In genomic region chr1:192707978-192708547, GRCh38 we compare ENCODE assay signal across 14 cellular contexts.
DNase-seq lines count a peak whose midpoint lies in the region; TF ChIP-seq lines count a peak whose summit lies in the region.
"Had no signal": no experiment of that assay in that cellular context is flagged by ENCODE, and none has a peak within 500 bp of the region (broad histone marks: within the 10 kb centered on the region; RNA-seq: fewer than 3 reads in every experiment).

No MANE protein-coding gene starts in this region.

- intact Hi-C loops in spleen (cut with DNase I; ENCODE audit: low total_unique reads) (no loop called here), thyroid gland (cut with DNase I) (no loop called here)

- H3K27me3 ChIP-seq in HL-60 (ENCODE audit: insufficient read depth, poor library complexity, severe bottlenecking) = no peaks in the 10 kb centered on the region
- no peaks in the 10 kb centered on the region for H3K27me3 ChIP-seq in spleen (replicated peaks in 1 of 7)
- no peaks in the 10 kb centered on the region for H3K27me3 ChIP-seq in thyroid gland

- no peaks in the 10 kb centered on the region for H3K4me1 ChIP-seq in spleen
- H3K4me1 ChIP-seq in thyroid gland = no peaks in the 10 kb centered on the region

- H3K27ac ChIP-seq in HL-60 (replicated peaks) (peak overlapping the region; percentile 57), spleen (peak overlapping the region in 5 of 8 donors; percentile 6 to 77 (median 57)), thyroid gland (no peak overlapping the region)

- H3K9me3 ChIP-seq in spleen (no peaks in the 10 kb centered on the region), thyroid gland (no peaks in the 10 kb centered on the region)

- DNase-seq in HL-60 (ENCODE audit: low read depth in 1 of 2, low spot score in 1 of 2) (peak; percentile 24 to 66), NB4 (ENCODE audit: low read depth) (peak; percentile 69), amniotic epithelial cell (ENCODE audit: low read depth) (peak; percentile 48), spleen (no peak), SHP77 (lab: John Stamatoyannopoulos, UW) (no peak), thyroid gland (no peak)
- DNase-seq in activated CD4-positive, alpha-beta T cell treated with anti-CD3 and anti-CD28 coated beads, Interleukin-2, amount 50 U/mL, for 48 hours = no peak
- DNase-seq: CD8-positive, alpha-beta T cell; DMS 273 treated with DMSO at 0.1 percent for 48 hours; H7; NCI-H146; NCI-H2107; NCI-H345; NCI-H526 treated with DMSO at 0.1 percent for 48 hours had no signal

- H3K4me3 ChIP-seq in HL-60 (replicated peaks; ENCODE audit: insufficient read depth, low read length) (no peak overlapping the region), NB4 (ENCODE audit: low read depth, low read length) (no peak overlapping the region), spleen (no peak overlapping the region), thyroid gland (replicated peaks in 1 of 3) (no peak overlapping the region)

- TF ChIP-seq POLR2A in NB4 (IDR thresholded peaks at IDR 0.05; ENCODE audit: extremely low read depth, insufficient read length) (no peak), spleen (IDR thresholded peaks at IDR 0.05) (no peak), thyroid gland (IDR thresholded peaks at IDR 0.05) (no peak)

- WGBS in spleen, 5 donors = 81 to 93% (median 85%) methylated on average over 3 of the region's 3 CpGs
- 82 to 92% methylated on average over 3 of the region's 3 CpGs for WGBS in thyroid gland, 2 donors

- TF ChIP-seq CTCF in HL-60 (IDR thresholded peaks at IDR 0.05; ENCODE audit: insufficient read depth, low read length) (no peak), NB4 (IDR thresholded peaks at IDR 0.05; ENCODE audit: low read depth, low read length) (no peak), spleen (IDR thresholded peaks at IDR 0.05 in 8 of 11, conservative IDR thresholded peaks at IDR 0.05 in 3 of 11) (no peak), thyroid gland (IDR thresholded peaks at IDR 0.05) (no peak)

- no peaks in the 10 kb centered on the region for H3K36me3 ChIP-seq in spleen
- no peaks in the 10 kb centered on the region for H3K36me3 ChIP-seq in thyroid gland

Comparison
In these comparisons a context has a peak if more than half of its experiments do, and no peak if none do; other contexts are left out.
1. DNase-seq: peak in HL-60 (2 of 2), NB4 (single experiment) and amniotic epithelial cell (single experiment); none in spleen (single experiment), activated CD4-positive, alpha-beta T cell treated with anti-CD3 and anti-CD28 coated beads, Interleukin-2, amount 50 U/mL, for 48 hours (0 of 2), SHP77 (0 of 2) and thyroid gland (0 of 2).
2. H3K27ac ChIP-seq: peak in HL-60 (single experiment) and spleen (5 of 8); none in thyroid gland (0 of 3).